1 cellular context compared by ENCODE assay signal in the genomic region with DNA sequence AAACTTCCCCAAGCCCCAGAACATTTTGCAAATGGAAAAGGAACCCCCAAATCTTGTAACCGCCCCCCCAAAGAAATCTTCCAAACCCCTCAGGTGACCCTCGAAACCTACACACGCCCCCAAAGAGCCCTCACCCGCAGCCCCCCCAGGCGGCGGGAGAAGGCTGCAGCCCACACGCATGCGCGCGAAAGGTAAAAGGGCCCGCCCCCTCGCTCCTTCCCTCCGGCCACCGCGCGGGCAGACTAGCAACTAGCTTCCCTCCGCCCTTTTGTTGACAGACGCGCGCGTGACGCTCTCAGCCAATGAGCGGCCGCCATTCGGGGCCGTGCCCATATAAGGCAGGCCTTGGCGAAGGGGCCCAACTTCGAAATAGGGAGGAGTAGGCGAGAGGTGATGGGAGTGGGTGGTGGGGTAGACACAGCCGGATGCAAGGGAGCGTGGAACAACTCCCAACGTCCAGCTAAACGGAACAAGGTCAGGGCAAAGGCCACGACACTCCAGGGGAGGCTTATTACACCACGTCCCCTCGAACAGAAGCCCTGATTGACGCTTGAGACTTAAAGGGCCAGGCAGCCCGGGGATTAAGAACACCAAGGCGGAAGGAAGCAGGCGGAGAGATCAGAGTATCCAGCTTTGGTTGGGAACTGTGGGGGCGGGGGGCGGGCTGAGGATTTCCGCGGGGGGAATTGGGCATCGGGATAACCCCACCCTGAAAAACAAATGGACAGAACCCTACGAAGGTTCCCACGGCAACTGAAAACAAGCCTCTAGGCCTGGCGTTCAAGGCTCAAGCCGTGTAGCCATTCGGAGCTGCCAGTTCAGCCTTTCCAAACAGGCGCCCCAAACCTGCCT.
A peak's percentile ranks its signal among the peaks of the same experiment; 100 is the strongest.
TF ChIP-seq lines count a peak whose summit lies in the region.

No MANE protein-coding gene starts in this region.

TF ChIP-seq in HEK293, 187 proteins besides CTCF, POLR2A, EP300 and RAD21 (continued from another document and continues in another):
- TF ChIP-seq, protein P1, sequence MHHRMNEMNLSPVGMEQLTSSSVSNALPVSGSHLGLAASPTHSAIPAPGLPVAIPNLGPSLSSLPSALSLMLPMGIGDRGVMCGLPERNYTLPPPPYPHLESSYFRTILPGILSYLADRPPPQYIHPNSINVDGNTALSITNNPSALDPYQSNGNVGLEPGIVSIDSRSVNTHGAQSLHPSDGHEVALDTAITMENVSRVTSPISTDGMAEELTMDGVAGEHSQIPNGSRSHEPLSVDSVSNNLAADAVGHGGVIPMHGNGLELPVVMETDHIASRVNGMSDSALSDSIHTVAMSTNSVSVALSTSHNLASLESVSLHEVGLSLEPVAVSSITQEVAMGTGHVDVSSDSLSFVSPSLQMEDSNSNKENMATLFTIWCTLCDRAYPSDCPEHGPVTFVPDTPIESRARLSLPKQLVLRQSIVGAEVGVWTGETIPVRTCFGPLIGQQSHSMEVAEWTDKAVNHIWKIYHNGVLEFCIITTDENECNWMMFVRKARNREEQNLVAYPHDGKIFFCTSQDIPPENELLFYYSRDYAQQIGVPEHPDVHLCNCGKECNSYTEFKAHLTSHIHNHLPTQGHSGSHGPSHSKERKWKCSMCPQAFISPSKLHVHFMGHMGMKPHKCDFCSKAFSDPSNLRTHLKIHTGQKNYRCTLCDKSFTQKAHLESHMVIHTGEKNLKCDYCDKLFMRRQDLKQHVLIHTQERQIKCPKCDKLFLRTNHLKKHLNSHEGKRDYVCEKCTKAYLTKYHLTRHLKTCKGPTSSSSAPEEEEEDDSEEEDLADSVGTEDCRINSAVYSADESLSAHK (tag by site-specific recombination; IDR thresholded peaks at IDR 0.05), result peak; percentile 91
- TF ChIP-seq HOXC10 (CRISPR knock-in tag; IDR thresholded peaks at IDR 0.05) (no peak), ZFP69B (tag by site-specific recombination; IDR thresholded peaks at IDR 0.05) (peak; percentile 54), ZBTB17 (tag by site-specific recombination; IDR thresholded peaks at IDR 0.05) (peak; percentile 90), ZFP37 (tag by site-specific recombination; IDR thresholded peaks at IDR 0.05) (peak; percentile 55; the same call in 1 of the 2 replicates), GFI1B (tag by site-specific recombination; IDR thresholded peaks at IDR 0.05) (no peak; the same call in 1 of the 2 replicates), ZNF121 (tag by site-specific recombination; IDR thresholded peaks at IDR 0.05) (no peak), ZFHX2 (tag by site-specific recombination; conservative IDR thresholded peaks at IDR 0.05) (peak; percentile 99), SCRT1 (tag by site-specific recombination; IDR thresholded peaks at IDR 0.05; ENCODE audit: borderline replicate concordance) (no peak), SETDB1 (IDR thresholded peaks at IDR 0.05; ENCODE audit: insufficient read length, low read length) (no peak), TCF7L2 (IDR thresholded peaks at IDR 0.05; ENCODE audit: borderline replicate concordance, low read depth, low read length) (peak; percentile 79; the same call in 1 of the 2 replicates), ZNF792 (tag by site-specific recombination; IDR thresholded peaks at IDR 0.05) (0 out of 2 replicates have a peak, but pooled peaks have one; percentile 32), KLF10 (tag by site-specific recombination; IDR thresholded peaks at IDR 0.05) (peak; percentile 82; the same call in 1 of the 2 replicates), ZNF473 (tag by site-specific recombination; IDR thresholded peaks at IDR 0.05) (no peak), EGR2 (tag by site-specific recombination; IDR thresholded peaks at IDR 0.05; ENCODE audit: low read depth) (peak; percentile 94), ZNF629 (tag by site-specific recombination; IDR thresholded peaks at IDR 0.05) (peak; percentile 42; the same call in 1 of the 2 replicates), ZNF239 (tag by site-specific recombination; IDR thresholded peaks at IDR 0.05) (no peak), IKZF3 (tag by site-specific recombination; IDR thresholded peaks at IDR 0.05) (no peak), SALL2 (tag by site-specific recombination; IDR thresholded peaks at IDR 0.05; ENCODE audit: borderline replicate concordance) (no peak), ZSCAN30 (tag by site-specific recombination; IDR thresholded peaks at IDR 0.05) (no peak), ZNF76 (tag by site-specific recombination; IDR thresholded peaks at IDR 0.05; ENCODE audit: borderline replicate concordance, low read depth) (peak; percentile 87), ZNF335 (tag by site-specific recombination; conservative IDR thresholded peaks at IDR 0.05) (peak; percentile 79), GLIS2 (tag by site-specific recombination; IDR thresholded peaks at IDR 0.05) (peak; percentile 78), ZNF394 (tag by site-specific recombination; IDR thresholded peaks at IDR 0.05; ENCODE audit: borderline replicate concordance) (peak; percentile 37; the same call in 1 of the 2 replicates), BCL11A (tag by site-specific recombination; IDR thresholded peaks at IDR 0.05; ENCODE audit: low read depth) (peak; percentile 86), ZNF670 (tag by site-specific recombination; IDR thresholded peaks at IDR 0.05; ENCODE audit: low read depth) (no peak), ZNF10 (tag by site-specific recombination; IDR thresholded peaks at IDR 0.05) (peak; percentile 60)
- TF ChIP-seq, protein P2, sequence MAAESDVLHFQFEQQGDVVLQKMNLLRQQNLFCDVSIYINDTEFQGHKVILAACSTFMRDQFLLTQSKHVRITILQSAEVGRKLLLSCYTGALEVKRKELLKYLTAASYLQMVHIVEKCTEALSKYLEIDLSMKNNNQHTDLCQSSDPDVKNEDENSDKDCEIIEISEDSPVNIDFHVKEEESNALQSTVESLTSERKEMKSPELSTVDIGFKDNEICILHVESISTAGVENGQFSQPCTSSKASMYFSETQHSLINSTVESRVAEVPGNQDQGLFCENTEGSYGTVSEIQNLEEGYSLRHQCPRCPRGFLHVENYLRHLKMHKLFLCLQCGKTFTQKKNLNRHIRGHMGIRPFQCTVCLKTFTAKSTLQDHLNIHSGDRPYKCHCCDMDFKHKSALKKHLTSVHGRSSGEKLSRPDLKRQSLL (tag by site-specific recombination; IDR thresholded peaks at IDR 0.05), result 0 out of 2 replicates have a peak, but pooled peaks have one; percentile 7
- TF ChIP-seq, protein P3, sequence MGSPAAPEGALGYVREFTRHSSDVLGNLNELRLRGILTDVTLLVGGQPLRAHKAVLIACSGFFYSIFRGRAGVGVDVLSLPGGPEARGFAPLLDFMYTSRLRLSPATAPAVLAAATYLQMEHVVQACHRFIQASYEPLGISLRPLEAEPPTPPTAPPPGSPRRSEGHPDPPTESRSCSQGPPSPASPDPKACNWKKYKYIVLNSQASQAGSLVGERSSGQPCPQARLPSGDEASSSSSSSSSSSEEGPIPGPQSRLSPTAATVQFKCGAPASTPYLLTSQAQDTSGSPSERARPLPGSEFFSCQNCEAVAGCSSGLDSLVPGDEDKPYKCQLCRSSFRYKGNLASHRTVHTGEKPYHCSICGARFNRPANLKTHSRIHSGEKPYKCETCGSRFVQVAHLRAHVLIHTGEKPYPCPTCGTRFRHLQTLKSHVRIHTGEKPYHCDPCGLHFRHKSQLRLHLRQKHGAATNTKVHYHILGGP (tag by site-specific recombination; IDR thresholded peaks at IDR 0.05), result no peak
- TF ChIP-seq, protein P4, sequence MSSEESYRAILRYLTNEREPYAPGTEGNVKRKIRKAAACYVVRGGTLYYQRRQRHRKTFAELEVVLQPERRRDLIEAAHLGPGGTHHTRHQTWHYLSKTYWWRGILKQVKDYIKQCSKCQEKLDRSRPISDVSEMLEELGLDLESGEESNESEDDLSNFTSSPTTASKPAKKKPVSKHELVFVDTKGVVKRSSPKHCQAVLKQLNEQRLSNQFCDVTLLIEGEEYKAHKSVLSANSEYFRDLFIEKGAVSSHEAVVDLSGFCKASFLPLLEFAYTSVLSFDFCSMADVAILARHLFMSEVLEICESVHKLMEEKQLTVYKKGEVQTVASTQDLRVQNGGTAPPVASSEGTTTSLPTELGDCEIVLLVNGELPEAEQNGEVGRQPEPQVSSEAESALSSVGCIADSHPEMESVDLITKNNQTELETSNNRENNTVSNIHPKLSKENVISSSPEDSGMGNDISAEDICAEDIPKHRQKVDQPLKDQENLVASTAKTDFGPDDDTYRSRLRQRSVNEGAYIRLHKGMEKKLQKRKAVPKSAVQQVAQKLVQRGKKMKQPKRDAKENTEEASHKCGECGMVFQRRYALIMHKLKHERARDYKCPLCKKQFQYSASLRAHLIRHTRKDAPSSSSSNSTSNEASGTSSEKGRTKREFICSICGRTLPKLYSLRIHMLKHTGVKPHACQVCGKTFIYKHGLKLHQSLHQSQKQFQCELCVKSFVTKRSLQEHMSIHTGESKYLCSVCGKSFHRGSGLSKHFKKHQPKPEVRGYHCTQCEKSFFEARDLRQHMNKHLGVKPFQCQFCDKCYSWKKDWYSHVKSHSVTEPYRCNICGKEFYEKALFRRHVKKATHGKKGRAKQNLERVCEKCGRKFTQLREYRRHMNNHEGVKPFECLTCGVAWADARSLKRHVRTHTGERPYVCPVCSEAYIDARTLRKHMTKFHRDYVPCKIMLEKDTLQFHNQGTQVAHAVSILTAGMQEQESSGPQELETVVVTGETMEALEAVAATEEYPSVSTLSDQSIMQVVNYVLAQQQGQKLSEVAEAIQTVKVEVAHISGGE (tag by site-specific recombination; conservative IDR thresholded peaks at IDR 0.05; ENCODE audit: low read depth), result peak; percentile 24; the same call in 1 of the 2 replicates
- TF ChIP-seq, protein P5, sequence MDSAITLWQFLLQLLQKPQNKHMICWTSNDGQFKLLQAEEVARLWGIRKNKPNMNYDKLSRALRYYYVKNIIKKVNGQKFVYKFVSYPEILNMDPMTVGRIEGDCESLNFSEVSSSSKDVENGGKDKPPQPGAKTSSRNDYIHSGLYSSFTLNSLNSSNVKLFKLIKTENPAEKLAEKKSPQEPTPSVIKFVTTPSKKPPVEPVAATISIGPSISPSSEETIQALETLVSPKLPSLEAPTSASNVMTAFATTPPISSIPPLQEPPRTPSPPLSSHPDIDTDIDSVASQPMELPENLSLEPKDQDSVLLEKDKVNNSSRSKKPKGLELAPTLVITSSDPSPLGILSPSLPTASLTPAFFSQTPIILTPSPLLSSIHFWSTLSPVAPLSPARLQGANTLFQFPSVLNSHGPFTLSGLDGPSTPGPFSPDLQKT (IDR thresholded peaks at IDR 0.05; ENCODE audit: borderline replicate concordance, low read depth, low read length), result no peak
- TF ChIP-seq, protein P6, sequence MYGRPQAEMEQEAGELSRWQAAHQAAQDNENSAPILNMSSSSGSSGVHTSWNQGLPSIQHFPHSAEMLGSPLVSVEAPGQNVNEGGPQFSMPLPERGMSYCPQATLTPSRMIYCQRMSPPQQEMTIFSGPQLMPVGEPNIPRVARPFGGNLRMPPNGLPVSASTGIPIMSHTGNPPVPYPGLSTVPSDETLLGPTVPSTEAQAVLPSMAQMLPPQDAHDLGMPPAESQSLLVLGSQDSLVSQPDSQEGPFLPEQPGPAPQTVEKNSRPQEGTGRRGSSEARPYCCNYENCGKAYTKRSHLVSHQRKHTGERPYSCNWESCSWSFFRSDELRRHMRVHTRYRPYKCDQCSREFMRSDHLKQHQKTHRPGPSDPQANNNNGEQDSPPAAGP (tag by site-specific recombination; IDR thresholded peaks at IDR 0.05), result no peak
- TF ChIP-seq, protein P7, sequence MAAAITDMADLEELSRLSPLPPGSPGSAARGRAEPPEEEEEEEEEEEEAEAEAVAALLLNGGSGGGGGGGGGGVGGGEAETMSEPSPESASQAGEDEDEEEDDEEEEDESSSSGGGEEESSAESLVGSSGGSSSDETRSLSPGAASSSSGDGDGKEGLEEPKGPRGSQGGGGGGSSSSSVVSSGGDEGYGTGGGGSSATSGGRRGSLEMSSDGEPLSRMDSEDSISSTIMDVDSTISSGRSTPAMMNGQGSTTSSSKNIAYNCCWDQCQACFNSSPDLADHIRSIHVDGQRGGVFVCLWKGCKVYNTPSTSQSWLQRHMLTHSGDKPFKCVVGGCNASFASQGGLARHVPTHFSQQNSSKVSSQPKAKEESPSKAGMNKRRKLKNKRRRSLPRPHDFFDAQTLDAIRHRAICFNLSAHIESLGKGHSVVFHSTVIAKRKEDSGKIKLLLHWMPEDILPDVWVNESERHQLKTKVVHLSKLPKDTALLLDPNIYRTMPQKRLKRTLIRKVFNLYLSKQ (tag by site-specific recombination; IDR thresholded peaks at IDR 0.05; ENCODE audit: borderline replicate concordance), result no peak
- TF ChIP-seq, protein P8, sequence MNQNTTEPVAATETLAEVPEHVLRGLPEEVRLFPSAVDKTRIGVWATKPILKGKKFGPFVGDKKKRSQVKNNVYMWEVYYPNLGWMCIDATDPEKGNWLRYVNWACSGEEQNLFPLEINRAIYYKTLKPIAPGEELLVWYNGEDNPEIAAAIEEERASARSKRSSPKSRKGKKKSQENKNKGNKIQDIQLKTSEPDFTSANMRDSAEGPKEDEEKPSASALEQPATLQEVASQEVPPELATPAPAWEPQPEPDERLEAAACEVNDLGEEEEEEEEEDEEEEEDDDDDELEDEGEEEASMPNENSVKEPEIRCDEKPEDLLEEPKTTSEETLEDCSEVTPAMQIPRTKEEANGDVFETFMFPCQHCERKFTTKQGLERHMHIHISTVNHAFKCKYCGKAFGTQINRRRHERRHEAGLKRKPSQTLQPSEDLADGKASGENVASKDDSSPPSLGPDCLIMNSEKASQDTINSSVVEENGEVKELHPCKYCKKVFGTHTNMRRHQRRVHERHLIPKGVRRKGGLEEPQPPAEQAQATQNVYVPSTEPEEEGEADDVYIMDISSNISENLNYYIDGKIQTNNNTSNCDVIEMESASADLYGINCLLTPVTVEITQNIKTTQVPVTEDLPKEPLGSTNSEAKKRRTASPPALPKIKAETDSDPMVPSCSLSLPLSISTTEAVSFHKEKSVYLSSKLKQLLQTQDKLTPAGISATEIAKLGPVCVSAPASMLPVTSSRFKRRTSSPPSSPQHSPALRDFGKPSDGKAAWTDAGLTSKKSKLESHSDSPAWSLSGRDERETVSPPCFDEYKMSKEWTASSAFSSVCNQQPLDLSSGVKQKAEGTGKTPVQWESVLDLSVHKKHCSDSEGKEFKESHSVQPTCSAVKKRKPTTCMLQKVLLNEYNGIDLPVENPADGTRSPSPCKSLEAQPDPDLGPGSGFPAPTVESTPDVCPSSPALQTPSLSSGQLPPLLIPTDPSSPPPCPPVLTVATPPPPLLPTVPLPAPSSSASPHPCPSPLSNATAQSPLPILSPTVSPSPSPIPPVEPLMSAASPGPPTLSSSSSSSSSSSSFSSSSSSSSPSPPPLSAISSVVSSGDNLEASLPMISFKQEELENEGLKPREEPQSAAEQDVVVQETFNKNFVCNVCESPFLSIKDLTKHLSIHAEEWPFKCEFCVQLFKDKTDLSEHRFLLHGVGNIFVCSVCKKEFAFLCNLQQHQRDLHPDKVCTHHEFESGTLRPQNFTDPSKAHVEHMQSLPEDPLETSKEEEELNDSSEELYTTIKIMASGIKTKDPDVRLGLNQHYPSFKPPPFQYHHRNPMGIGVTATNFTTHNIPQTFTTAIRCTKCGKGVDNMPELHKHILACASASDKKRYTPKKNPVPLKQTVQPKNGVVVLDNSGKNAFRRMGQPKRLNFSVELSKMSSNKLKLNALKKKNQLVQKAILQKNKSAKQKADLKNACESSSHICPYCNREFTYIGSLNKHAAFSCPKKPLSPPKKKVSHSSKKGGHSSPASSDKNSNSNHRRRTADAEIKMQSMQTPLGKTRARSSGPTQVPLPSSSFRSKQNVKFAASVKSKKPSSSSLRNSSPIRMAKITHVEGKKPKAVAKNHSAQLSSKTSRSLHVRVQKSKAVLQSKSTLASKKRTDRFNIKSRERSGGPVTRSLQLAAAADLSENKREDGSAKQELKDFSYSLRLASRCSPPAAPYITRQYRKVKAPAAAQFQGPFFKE (tag by site-specific recombination; IDR thresholded peaks at IDR 0.05; ENCODE audit: borderline replicate concordance), result no peak
- TF ChIP-seq, protein P9, sequence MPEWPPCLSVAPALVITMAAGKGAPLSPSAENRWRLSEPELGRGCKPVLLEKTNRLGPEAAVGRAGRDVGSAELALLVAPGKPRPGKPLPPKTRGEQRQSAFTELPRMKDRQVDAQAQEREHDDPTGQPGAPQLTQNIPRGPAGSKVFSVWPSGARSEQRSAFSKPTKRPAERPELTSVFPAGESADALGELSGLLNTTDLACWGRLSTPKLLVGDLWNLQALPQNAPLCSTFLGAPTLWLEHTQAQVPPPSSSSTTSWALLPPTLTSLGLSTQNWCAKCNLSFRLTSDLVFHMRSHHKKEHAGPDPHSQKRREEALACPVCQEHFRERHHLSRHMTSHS (tag by site-specific recombination; IDR thresholded peaks at IDR 0.05), result no peak
